In the genomic region with DNA sequence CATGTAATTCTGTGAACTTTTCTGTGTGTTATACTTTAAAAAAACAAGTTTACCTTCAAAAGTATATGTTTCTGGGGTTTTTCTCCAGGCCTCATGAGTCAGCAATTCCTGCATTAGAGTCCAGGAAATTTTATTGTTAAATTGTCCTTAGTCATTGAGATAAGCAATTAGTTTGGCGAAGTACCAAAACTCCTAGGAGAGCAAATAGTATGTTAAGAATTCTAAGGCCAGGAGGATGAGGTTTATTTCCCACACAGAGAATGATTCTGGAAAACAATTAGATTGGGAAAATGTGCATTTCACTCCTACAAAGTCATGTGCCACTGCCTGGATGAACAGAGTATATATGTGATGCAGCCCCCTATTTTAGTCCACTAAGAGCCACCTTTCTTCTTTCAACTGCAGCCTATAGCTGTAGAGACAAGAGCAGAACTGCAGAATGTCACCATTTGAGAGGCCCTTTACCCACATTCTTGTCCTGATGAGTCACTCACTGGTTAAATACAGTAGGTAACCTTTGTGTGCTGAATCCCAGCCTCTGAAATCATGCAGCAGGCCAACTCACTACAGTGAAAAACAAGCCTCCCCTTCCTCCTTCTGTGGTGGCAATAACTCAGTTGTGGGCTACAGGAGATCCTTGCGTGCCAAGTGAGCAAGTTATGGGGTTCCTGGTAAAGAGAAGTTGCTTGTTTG, we compare ENCODE assay signal across 9 cellular contexts.
DNase-seq lines count a peak whose midpoint lies in the region; ATAC-seq, FAIRE-seq and TF ChIP-seq lines count a peak whose summit lies in the region.
"Had no signal": no experiment of that assay in that cellular context is flagged by ENCODE, and none has a peak within 500 bp of the region (broad histone marks: within the 10 kb centered on the region; RNA-seq: fewer than 3 reads in every experiment).

No MANE protein-coding gene starts in this region.

- H3K36me3 ChIP-seq in small intestine (ENCODE audit: control insufficient read depth in 2 of 2, insufficient read depth in 2 of 2, low read length in 2 of 2), result no peaks in the 10 kb centered on the region

- no peak for ATAC-seq in activated CD4-positive, CD25-positive, alpha-beta regulatory T cell treated with anti-CD3 and anti-CD28 coated beads, Interleukin-2, amount 50 U/mL, for 24 hours
- ATAC-seq in HG02588 (IDR thresholded peaks at IDR 0.05; ENCODE audit: unreplicated experiment) (no peak), GM18498 (IDR thresholded peaks at IDR 0.05; ENCODE audit: unreplicated experiment) (no peak)

- no peaks in the 10 kb centered on the region for H3K27me3 ChIP-seq in small intestine (ENCODE audit: control insufficient read depth in 2 of 2, insufficient read depth in 2 of 2, low read length in 2 of 2)

- peaks cover 6 to 16% of the 10 kb centered on the region in 2 donors for H3K4me1 ChIP-seq in small intestine (ENCODE audit: control insufficient read depth in 2 of 2, insufficient read depth in 1 of 2, low read depth in 1 of 2, low read length in 1 of 2)

- no peak for FAIRE-seq in small intestine (lab: Jason Lieb, UNC)

- H3K9me3 ChIP-seq in small intestine (ENCODE audit: control insufficient read depth, low read depth), result no peaks in the 10 kb centered on the region

- no peak overlapping the region for H3K4me3 ChIP-seq in fibroblast of the aortic adventitia (ENCODE audit: low read depth, low read length)
- no peak overlapping the region for H3K4me3 ChIP-seq in small intestine (ENCODE audit: low read depth in 1 of 2, low read length in 2 of 2)

- 16 to 49% (median 38%) methylated on average over 2 of the region's 2 CpGs for WGBS in small intestine, 3 donors

- DNase-seq in NCI-H1105 treated with DMSO at 0.1 percent for 48 hours (lab: John Stamatoyannopoulos, UW) (peak; percentile 34), NCI-H1105 (lab: John Stamatoyannopoulos, UW) (no peak), SK-MEL-5 (ENCODE audit: low read depth, low spot score) (peak; percentile 16), fibroblast of the aortic adventitia (ENCODE audit: low read depth) (peak; percentile 99), small intestine (peak; percentile 88)
- DNase-seq: activated B cell treated with CpG ODN at 0.5 μM for 24 hours had no signal

- in situ Hi-C loops in SK-MEL-5 (cut with HindIII; ENCODE audit: low pct_unique_long_range_greater_than_20kb, low sequenced_read_pairs), result no loop called here

- no peak for TF ChIP-seq CTCF in fibroblast of the aortic adventitia (IDR thresholded peaks at IDR 0.05; ENCODE audit: insufficient read depth, low read length)

- peak overlapping the region; percentile 12 to 20 for H3K27ac ChIP-seq in small intestine (ENCODE audit: low read depth in 1 of 2, low read length in 1 of 2)
